In genomic region chr4:113572620-113573019, GRCh38 we compare ENCODE assay signal across 24 cellular contexts.
"Had no signal": no experiment of that assay in that cellular context is flagged by ENCODE, and none has a peak within 500 bp of the region (broad histone marks: within the 10 kb centered on the region; RNA-seq: fewer than 3 reads in every experiment).

No MANE protein-coding gene starts in this region.

- H3K27me3 ChIP-seq: body of pancreas, cardiac muscle cell, left lung, neutrophil, pancreas, right atrium auricular region, spleen had no signal

- DNase-seq: activated CD4-positive, alpha-beta T cell treated with anti-CD3 and anti-CD28 coated beads, Interleukin-2, amount 50 U/mL, for 4 hours; activated CD8-positive, alpha-beta memory T cell treated with anti-CD3 and anti-CD28 coated beads for 24 hours; activated CD8-positive, alpha-beta memory T cell treated with anti-CD3 and anti-CD28 coated beads, Interleukin-2, amount 50 U/mL, for 4 hours; activated naive CD4-positive, alpha-beta T cell treated with anti-CD3 and anti-CD28 coated beads for 36 hours; activated T-cell treated with anti-CD3 and anti-CD28 coated beads, Interleukin-2, amount 50 U/mL, for 4 hours; body of pancreas; dermis blood vessel endothelial cell; effector CD8-positive, alpha-beta T cell; erythroblast; foreskin fibroblast; left lung; pancreas; psoas muscle; spleen; stimulated activated CD4-positive, alpha-beta T cell treated with anti-CD3 and anti-CD28 coated beads, Interleukin-4, amount 100 ng/mL, for 1 hour; stimulated activated naive CD4-positive, alpha-beta T cell treated with Interleukin-2 at 50 U/mL for 16 hours; T-cell had no signal

- H3K9me3 ChIP-seq: body of pancreas, left lung, neutrophil, pancreas, psoas muscle, right atrium auricular region, thoracic aorta had no signal

- H3K27ac ChIP-seq: body of pancreas, cardiac muscle cell, left lung, neutrophil, pancreas, psoas muscle, thoracic aorta had no signal

- FAIRE-seq: TTC549 had no signal

- ATAC-seq: activated T-cell treated with anti-CD3 and anti-CD28 coated beads, Interleukin-2, amount 50 U/mL, for 4 hours; body of pancreas; left lung; natural killer cell treated with Interleukin-12 subunit alpha and Interleukin-12 subunit beta and Interleukin-15 and Interleukin-18, amount 100 ng/mL, for 72 hours; pancreas; psoas muscle; T-cell had no signal

- H3K27me3 Mint-ChIP-seq: natural killer cell treated with Interleukin-12 subunit alpha and Interleukin-12 subunit beta and Interleukin-15 and Interleukin-18, amount 100 ng/mL, for 72 hours; T-cell; type B pancreatic cell had no signal

- H3K36me3 Mint-ChIP-seq: type B pancreatic cell had no signal

- H3K36me3 ChIP-seq: cardiac muscle cell, left lung, neutrophil, pancreas, right atrium auricular region, spleen, thoracic aorta had no signal

- H3K27ac Mint-ChIP-seq: activated naive CD4-positive, alpha-beta T cell treated with anti-CD3 and anti-CD28 coated beads for 36 hours; natural killer cell treated with Interleukin-12 subunit alpha and Interleukin-12 subunit beta and Interleukin-15 and Interleukin-18, amount 100 ng/mL, for 72 hours; T-cell; type B pancreatic cell had no signal

- H3K4me3 ChIP-seq: body of pancreas, cardiac muscle cell, left lung, pancreas, psoas muscle, right atrium auricular region, spleen, thoracic aorta had no signal

- H3K4me3 Mint-ChIP-seq: activated naive CD4-positive, alpha-beta T cell treated with anti-CD3 and anti-CD28 coated beads for 36 hours; activated T-cell treated with anti-CD3 and anti-CD28 coated beads, Interleukin-2, amount 50 U/mL, for 4 hours; natural killer cell treated with Interleukin-12 subunit alpha and Interleukin-12 subunit beta and Interleukin-15 and Interleukin-18, amount 100 ng/mL, for 72 hours; T-cell; type B pancreatic cell had no signal
